In the genomic region with DNA sequence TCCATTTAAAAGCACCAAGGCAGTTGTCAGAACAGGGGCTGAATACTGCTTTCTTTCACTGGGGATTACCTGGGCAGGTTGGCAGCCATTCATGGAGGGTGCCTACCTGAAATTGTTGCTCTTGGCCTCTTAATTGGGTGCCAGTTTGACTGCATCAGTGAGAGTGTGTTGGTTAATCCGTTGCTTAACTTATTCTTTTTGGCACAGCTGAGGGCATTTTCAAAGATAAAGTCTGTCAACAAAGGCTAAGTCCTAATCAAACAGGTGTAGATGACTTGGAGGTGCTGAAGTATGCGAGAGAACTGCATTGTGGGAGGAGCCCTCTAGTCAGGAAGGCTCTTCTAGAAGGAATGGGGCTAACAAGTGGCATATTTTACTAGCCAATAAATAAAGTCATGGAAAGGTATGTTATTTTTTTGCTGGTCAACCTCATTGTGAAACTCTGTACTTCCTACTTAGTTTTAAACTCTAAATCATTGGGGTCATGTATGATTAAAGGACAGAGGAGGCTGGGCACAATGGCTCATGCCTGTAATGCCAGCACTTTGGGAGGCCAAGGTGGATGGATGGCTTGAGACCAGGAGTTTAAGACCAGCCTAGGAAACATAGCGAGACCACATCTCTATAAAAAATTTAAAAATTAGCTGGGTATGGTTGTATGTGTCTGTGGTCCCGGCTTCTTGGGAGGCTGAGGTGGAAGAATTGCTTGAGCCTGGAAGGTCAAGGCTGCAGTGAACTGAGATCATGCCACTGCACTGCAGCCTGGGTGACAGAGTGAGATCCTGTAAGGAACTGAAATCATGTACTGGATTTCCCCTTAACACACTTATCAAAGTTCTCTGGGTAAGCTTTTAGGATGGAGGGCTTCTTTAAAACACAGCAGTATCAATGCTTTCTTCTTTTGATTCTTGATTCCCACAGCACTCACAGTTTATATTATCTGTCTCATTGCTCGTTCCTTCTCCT, we compare ENCODE assay signal across 26 cellular contexts.
DNase-seq lines count a peak whose midpoint lies in the region; ATAC-seq and FAIRE-seq lines count a peak whose summit lies in the region.
"Had no signal": no experiment of that assay in that cellular context is flagged by ENCODE, and none has a peak within 500 bp of the region (broad histone marks: within the 10 kb centered on the region; RNA-seq: fewer than 3 reads in every experiment).

No MANE protein-coding gene starts in this region.

- H3K4me3 ChIP-seq in HUES48 (ENCODE audit: low read depth, low read length), result peak overlapping the region; percentile 4; the same call in 1 of the 2 replicates
- no peak overlapping the region for H3K4me3 ChIP-seq in small intestine (ENCODE audit: low read depth in 1 of 2, low read length in 2 of 2)
- H3K4me3 ChIP-seq: sigmoid colon had no signal

- H3K36me3 ChIP-seq in HUES48 (ENCODE audit: control insufficient read depth, insufficient read depth, low read length) (no peaks in the 10 kb centered on the region), small intestine (ENCODE audit: control insufficient read depth in 2 of 2, insufficient read depth in 2 of 2, low read length in 2 of 2) (no peaks in the 10 kb centered on the region)
- H3K36me3 ChIP-seq: sigmoid colon had no signal

- ATAC-seq in GM18511 (IDR thresholded peaks at IDR 0.05; ENCODE audit: unreplicated experiment) (peak; percentile 87), GM21786 (IDR thresholded peaks at IDR 0.05; ENCODE audit: unreplicated experiment) (peak; percentile 52)
- ATAC-seq: activated T-helper 17 cell treated with anti-CD3 and anti-CD28 coated beads, Interleukin-2, amount 50 U/mL, for 72 hours; left cardiac atrium; natural killer cell treated with Interleukin-12 subunit alpha and Interleukin-12 subunit beta and Interleukin-15 and Interleukin-18, amount 100 ng/mL, for 72 hours; T-helper 17 cell had no signal

- H3K9me3 ChIP-seq in HUES48 (ENCODE audit: control insufficient read depth, insufficient read depth, low read length) (peaks cover 21% of the 10 kb centered on the region), small intestine (ENCODE audit: control insufficient read depth, low read depth) (no peaks in the 10 kb centered on the region)
- H3K9me3 ChIP-seq: sigmoid colon had no signal

- H3K27ac ChIP-seq in HUES48 (ENCODE audit: low read depth, low read length) (no peak overlapping the region), small intestine (ENCODE audit: low read depth in 1 of 2, low read length in 1 of 2) (no peak overlapping the region)
- H3K27ac ChIP-seq: parathyroid adenoma, sigmoid colon, VCaP had no signal

- H3K4me1 ChIP-seq in HUES48 (ENCODE audit: control insufficient read depth, insufficient read depth, low read length), result no peaks in the 10 kb centered on the region
- H3K4me1 ChIP-seq in small intestine (ENCODE audit: control insufficient read depth in 2 of 2, insufficient read depth in 1 of 2, low read depth in 1 of 2, low read length in 1 of 2), result no peaks in the 10 kb centered on the region
- H3K4me1 ChIP-seq: parathyroid adenoma had no signal

- WGBS in small intestine, 3 donors, result 59 to 78% (median 61%) methylated on average over 5 of the region's 5 CpGs

- no peaks in the 10 kb centered on the region for H3K27me3 ChIP-seq in HUES48 (ENCODE audit: control insufficient read depth, insufficient read depth, low read length)
- H3K27me3 ChIP-seq in small intestine (ENCODE audit: control insufficient read depth in 2 of 2, insufficient read depth in 2 of 2, low read length in 2 of 2), result no peaks in the 10 kb centered on the region
- H3K27me3 ChIP-seq: sigmoid colon had no signal

- no peak overlapping the region for H3K9ac ChIP-seq in HUES48 (ENCODE audit: low read depth, low read length)
- H3K9ac ChIP-seq: parathyroid adenoma had no signal

- DNase-seq in small intestine (peak; percentile 9), NCI-H1092 (lab: John Stamatoyannopoulos, UW) (no peak), dedifferentiated amniotic fluid mesenchymal stem cell (ENCODE audit: extremely low spot score) (no peak), HuH-7.5 (ENCODE audit: low spot score) (no peak)
- DNase-seq: activated CD4-positive, alpha-beta T cell treated with anti-CD3 and anti-CD28 coated beads, Interleukin-2, amount 50 U/mL, for 1 hour; activated naive CD8-positive, alpha-beta T cell treated with anti-CD3 and anti-CD28 coated beads, Interleukin-2, amount 10 ng/mL, durations not matched to agents 7 days and 5 days; DND-41; glutamatergic neuron; Karpas-422; left cardiac atrium; NCI-H2081; NCI-H510A treated with DMSO at 0.1 percent for 48 hours; NK-92 treated with Interleukin-12 subunit alpha and Interleukin-12 subunit beta, amount 100 ng/mL, for 24 hours; sigmoid colon; T-helper 17 cell had no signal

- no peak for FAIRE-seq in small intestine (lab: Jason Lieb, UNC)
- FAIRE-seq: colon, endometrium, H54, RCC 7860 had no signal
